In the genomic region with DNA sequence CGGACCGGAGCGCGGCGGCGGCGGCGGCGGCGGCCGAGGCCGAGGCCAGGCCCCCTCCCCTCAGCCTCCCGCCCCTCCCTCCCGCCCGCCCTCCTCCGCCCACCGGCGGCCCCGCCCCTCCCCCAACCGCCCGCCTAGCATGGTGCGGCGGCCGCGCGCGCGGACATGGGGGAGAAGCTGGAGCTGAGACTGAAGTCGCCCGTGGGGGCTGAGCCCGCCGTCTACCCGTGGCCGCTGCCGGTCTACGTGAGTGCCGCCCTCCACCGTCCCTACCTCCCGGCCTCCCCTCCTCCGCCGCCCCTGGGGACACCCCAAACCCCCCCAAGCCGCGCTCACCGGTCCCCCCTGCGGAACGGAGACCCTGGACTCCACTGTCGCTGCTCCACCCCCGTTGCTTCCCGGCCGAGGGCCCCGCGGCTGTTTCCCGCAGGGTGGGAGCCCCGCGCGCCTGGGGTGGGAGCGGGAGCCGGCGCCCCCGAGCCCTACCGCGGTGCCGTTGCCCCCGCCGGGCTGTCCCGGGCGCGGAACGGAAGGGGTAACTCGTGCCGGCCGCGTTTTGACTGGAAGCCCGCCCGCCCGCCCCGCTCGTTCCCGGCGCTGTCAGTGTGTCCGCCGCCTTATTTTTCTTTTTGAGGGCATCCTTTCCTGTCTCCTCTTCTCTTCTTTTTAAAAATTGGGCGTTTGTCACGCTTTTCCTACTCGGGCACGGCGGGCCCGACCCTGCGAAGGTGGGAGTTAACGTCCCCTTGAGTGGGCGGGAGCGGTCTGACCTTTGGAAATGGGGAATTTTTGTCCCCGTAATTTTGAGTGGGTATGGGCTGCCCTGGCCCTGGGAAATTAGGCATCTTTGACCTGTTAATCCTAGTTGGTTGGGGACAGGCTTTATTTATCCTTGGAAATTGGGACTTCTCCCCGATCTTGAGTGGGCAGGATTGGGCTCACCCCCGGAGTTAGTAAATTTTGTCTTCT, we compare ENCODE assay signal across 8 cellular contexts. TPM values are rescaled to one million over a fixed set of nuclear protein-coding genes. Genes with fewer than 3 reads are reported as not detected.
DNase-seq lines count a peak whose midpoint lies in the region; ATAC-seq and TF ChIP-seq lines count a peak whose summit lies in the region.

No MANE protein-coding gene starts in this region.

- H3K4me1 Mint-ChIP-seq in Calu3 (ENCODE audit: low read depth, unreplicated experiment) (peaks cover 8% of the 10 kb centered on the region), T-helper 17 cell (peaks cover 24% of the 10 kb centered on the region)

- H3K36me3 Mint-ChIP-seq in Calu3 (ENCODE audit: insufficient read depth, unreplicated experiment) = peaks cover 61% of the 10 kb centered on the region
- no peaks in the 10 kb centered on the region for H3K36me3 Mint-ChIP-seq in T-helper 17 cell (ENCODE audit: low read depth)

- H3K36me3 ChIP-seq in effector memory CD4-positive, alpha-beta T cell (ENCODE audit: control insufficient read depth, insufficient read depth, low read length) = no peaks in the 10 kb centered on the region
- no peaks in the 10 kb centered on the region for H3K36me3 ChIP-seq in mucosa of stomach (ENCODE audit: control insufficient read depth, insufficient read depth, low read length)
- H3K36me3 ChIP-seq in aorta (ENCODE audit: control insufficient read depth in 1 of 2, insufficient read depth in 2 of 2, low read length in 1 of 2) = no peaks in the 10 kb centered on the region

- H3K9ac ChIP-seq in mucosa of stomach (ENCODE audit: low read length) = peak overlapping the region; percentile 76

- CTCF ChIA-PET in Calu3 (lab: Charles Lee) = interaction anchor here (0.6 kb wide), 1 partner anchor 16 kb away, joined by 4 read pairs; no protein-coding TSS in a partner anchor

- H3K27ac Mint-ChIP-seq in Calu3 (ENCODE audit: unreplicated experiment) = peak overlapping the region; percentile 66
- peak overlapping the region; percentile 51 for H3K27ac Mint-ChIP-seq in T-helper 17 cell

- peak; percentile 21 for ATAC-seq in HG02852 (IDR thresholded peaks at IDR 0.05; ENCODE audit: unreplicated experiment)
- ATAC-seq in T-helper 17 cell = peak; percentile 44
- ATAC-seq in aorta (ENCODE audit: low FRiP score) = peak; percentile 19

- no peak for TF ChIP-seq CTCF in Calu3 (IDR thresholded peaks at IDR 0.05; ENCODE audit: unreplicated experiment)

- peak overlapping the region; percentile 89 for H3K27ac ChIP-seq in effector memory CD4-positive, alpha-beta T cell (ENCODE audit: insufficient read depth, low read length, poor library complexity, severe bottlenecking)
- peak overlapping the region in 1 of 2 donors; percentile 80 for H3K27ac ChIP-seq in aorta (ENCODE audit: low read depth in 1 of 2, low read length in 2 of 2)

- 1% methylated on average over 54 to 95 of the region's 95 CpGs for WGBS in aorta, 2 donors

- no peaks in the 10 kb centered on the region for H3K9me3 Mint-ChIP-seq in Calu3 (ENCODE audit: low read depth, unreplicated experiment)

- peak; percentile 31 for DNase-seq in Calu3
- no peak for DNase-seq in T-helper 17 cell
- DNase-seq in effector memory CD4-positive, alpha-beta T cell = no peak
- DNase-seq in aorta = no peak
- DNase-seq in iPS-NIHi7 (ENCODE audit: extremely low spot score) = no peak
- no peak for DNase-seq in cerebellar nuclear complex (lab: John Stamatoyannopoulos, UW)

- intact Hi-C loops in Calu3 (cut with micrococcal nuclease; ENCODE audit: unreplicated experiment) = no loop called here
- intact Hi-C loops in aorta (cut with DNase I) = loop anchor here in 1 of 2 donors (5.0 kb wide), 1 partner anchor 68 kb away; no protein-coding TSS in a partner anchor

- H3K9me3 ChIP-seq in T-helper 17 cell (ENCODE audit: control insufficient read depth, low read length, poor library complexity, severe bottlenecking) (no peaks in the 10 kb centered on the region), mucosa of stomach (ENCODE audit: control insufficient read depth, low read length) (no peaks in the 10 kb centered on the region), aorta (ENCODE audit: control insufficient read depth, low read length) (no peaks in the 10 kb centered on the region)
- no peaks in the 10 kb centered on the region for H3K9me3 ChIP-seq in effector memory CD4-positive, alpha-beta T cell (ENCODE audit: control insufficient read depth, low read length)

- H3K4me3 Mint-ChIP-seq in Calu3 (ENCODE audit: low read depth, unreplicated experiment) (peak overlapping the region; percentile 77), T-helper 17 cell (peak overlapping the region; percentile 94)

- TSS peak; percentile 32 for BruUV-seq in Calu3 (replicated peaks; lab: Mats Ljungman, UMichigan)

- H3K4me1 ChIP-seq in effector memory CD4-positive, alpha-beta T cell (ENCODE audit: control insufficient read depth, insufficient read depth, low read length, poor library complexity, severe bottlenecking) = peaks cover 21% of the 10 kb centered on the region
- H3K4me1 ChIP-seq in mucosa of stomach (ENCODE audit: control insufficient read depth, insufficient read depth, low read length) = peaks cover 43% of the 10 kb centered on the region
- H3K4me1 ChIP-seq in aorta (ENCODE audit: control insufficient read depth in 1 of 2, insufficient read depth in 2 of 2, low read length in 2 of 2) = peaks cover 0 to 4% of the 10 kb centered on the region in 2 donors

- no peaks in the 10 kb centered on the region for H3K27me3 ChIP-seq in effector memory CD4-positive, alpha-beta T cell (replicated peaks; ENCODE audit: control insufficient read depth, insufficient read depth, low read length, poor library complexity, severe bottlenecking)
- H3K27me3 ChIP-seq in mucosa of stomach (ENCODE audit: control insufficient read depth, insufficient read depth, low read length) = no peaks in the 10 kb centered on the region
- H3K27me3 ChIP-seq in aorta (ENCODE audit: control insufficient read depth in 1 of 2, insufficient read depth in 2 of 2, low read length in 1 of 2) = no peaks in the 10 kb centered on the region

- H3K4me3 ChIP-seq in effector memory CD4-positive, alpha-beta T cell (ENCODE audit: insufficient read depth, low read depth, low read length, poor library complexity, severe bottlenecking) = peak overlapping the region; percentile 86
- H3K4me3 ChIP-seq in mucosa of stomach (ENCODE audit: low read length) (peak overlapping the region; percentile 66), aorta (ENCODE audit: low read length in 2 of 2) (peak overlapping the region; percentile 66 to 97)

- no peaks in the 10 kb centered on the region for H3K27me3 Mint-ChIP-seq in Calu3 (ENCODE audit: unreplicated experiment)
- no peaks in the 10 kb centered on the region for H3K27me3 Mint-ChIP-seq in T-helper 17 cell

RNA-seq across cellular contexts. Expression of gene DOT1L, which starts 0.6 kb away (rescaled TPM):
- total RNA-seq in Calu3 (2022) (39.3 and 42.9 TPM in 2 replicates), T-helper 17 cell (10 to 100 TPM; 32.3 to 42.1 TPM), aorta (10 to 100 TPM; 22.6 to 24.8 TPM)
- 1 to 10 TPM; 4.4 to 4.9 TPM for polyA plus RNA-seq in aorta

RNA-seq across cellular contexts. Expression of gene AP3D1, which starts 12.9 kb away (rescaled TPM):
- total RNA-seq in Calu3 (2022) (107 and 108 TPM in 2 replicates), T-helper 17 cell (10 to 100 TPM; 82.2 to 86.0 TPM), aorta (10 to 100 TPM; 74.8 to 84.3 TPM)
- polyA plus RNA-seq in aorta = 10 to 100 TPM; 31.7 to 61.9 TPM
